31 cellular contexts compared by ENCODE assay signal in genomic region chrX:150052226-150052625, GRCh38.
"Had no signal": no experiment of that assay in that cellular context is flagged by ENCODE, and none has a peak within 500 bp of the region (broad histone marks: within the 10 kb centered on the region; RNA-seq: fewer than 3 reads in every experiment).

No MANE protein-coding gene starts in this region.

- H3K4me1 Mint-ChIP-seq: activated B cell treated with CpG ODN at 0.5 μM for 24 hours; activated CD8-positive, alpha-beta memory T cell treated with anti-CD3 and anti-CD28 coated beads, Interleukin-2, amount 10 ng/mL, durations not matched to agents 7 days and 5 days; activated naive CD4-positive, alpha-beta T cell treated with anti-CD3 and anti-CD28 coated beads, Interleukin-2, amount 50 U/mL, for 24 hours; activated naive CD8-positive, alpha-beta T cell treated with anti-CD3 and anti-CD28 coated beads for 36 hours; activated naive CD8-positive, alpha-beta T cell treated with anti-CD3 and anti-CD28 coated beads, Interleukin-2, amount 50 U/mL, for 24 hours; T-helper 17 cell had no signal

- H3K27me3 ChIP-seq: body of pancreas, esophagus squamous epithelium had no signal

- H3K27ac ChIP-seq: adrenal gland, body of pancreas, esophagus squamous epithelium, WERI-Rb-1 had no signal

- ATAC-seq: activated CD4-positive, CD25-positive, alpha-beta regulatory T cell treated with anti-CD3 and anti-CD28 coated beads, Interleukin-2, amount 50 U/mL, for 24 hours; activated CD8-positive, alpha-beta memory T cell treated with anti-CD3 and anti-CD28 coated beads, Interleukin-2, amount 10 ng/mL, durations not matched to agents 7 days and 5 days; activated CD8-positive, alpha-beta T cell treated with anti-CD3 and anti-CD28 coated beads, Interleukin-2, amount 10 ng/mL, durations not matched to agents 7 days and 5 days; activated naive CD8-positive, alpha-beta T cell treated with anti-CD3 and anti-CD28 coated beads, Interleukin-2, amount 50 U/mL, for 24 hours; body of pancreas; effector memory CD8-positive, alpha-beta T cell; T-helper 17 cell had no signal

- H3K27ac Mint-ChIP-seq: activated B cell treated with CpG ODN at 0.5 μM for 24 hours; activated CD4-positive, alpha-beta memory T cell treated with anti-CD3 and anti-CD28 coated beads for 36 hours; activated CD8-positive, alpha-beta memory T cell treated with anti-CD3 and anti-CD28 coated beads, Interleukin-2, amount 10 ng/mL, durations not matched to agents 7 days and 5 days; activated CD8-positive, alpha-beta T cell treated with anti-CD3 and anti-CD28 coated beads, Interleukin-2, amount 10 ng/mL, durations not matched to agents 7 days and 5 days; activated naive CD4-positive, alpha-beta T cell treated with anti-CD3 and anti-CD28 coated beads for 36 hours; activated naive CD4-positive, alpha-beta T cell treated with anti-CD3 and anti-CD28 coated beads, Interleukin-2, amount 50 U/mL, for 24 hours; activated naive CD8-positive, alpha-beta T cell treated with anti-CD3 and anti-CD28 coated beads for 36 hours; activated naive CD8-positive, alpha-beta T cell treated with anti-CD3 and anti-CD28 coated beads, Interleukin-2, amount 50 U/mL, for 24 hours; activated T-helper 1 cell treated with anti-CD3 and anti-CD28 coated beads, Interleukin-12 subunit alpha, Interleukin-12 subunit beta, Interleukin-2, Interleukin-4 antibody, amounts not matched to agents 30 ng/mL and 10 ng/mL and 1 ng/mL, durations not matched to agents 14 hours and 24 hours and 36 hours; activated T-helper 2 cell treated with anti-CD3 and anti-CD28 coated beads, Interferon-gamma antibody, Interleukin-2, Interleukin-4, amounts not matched to agents 10 μg/mL and 5 μg/mL and 100 μg/mL, durations not matched to agents 14 hours and 24 hours and 36 hours; effector memory CD8-positive, alpha-beta T cell; T-helper 17 cell; T-helper 2 cell treated with Interferon-gamma antibody and Interleukin-4, amounts not matched to agents 5 μg/mL and 100 μg/mL, for 36 hours had no signal

- H3K4me3 ChIP-seq: adrenal gland, body of pancreas, esophagus squamous epithelium had no signal

- H3K9me3 Mint-ChIP-seq: activated B cell treated with CpG ODN at 0.5 μM for 24 hours; activated CD4-positive, alpha-beta memory T cell treated with anti-CD3 and anti-CD28 coated beads for 36 hours; activated naive CD4-positive, alpha-beta T cell treated with anti-CD3 and anti-CD28 coated beads for 36 hours; activated naive CD4-positive, alpha-beta T cell treated with anti-CD3 and anti-CD28 coated beads, Interleukin-2, amount 50 U/mL, for 24 hours; activated naive CD8-positive, alpha-beta T cell treated with anti-CD3 and anti-CD28 coated beads for 36 hours; activated naive CD8-positive, alpha-beta T cell treated with anti-CD3 and anti-CD28 coated beads, Interleukin-2, amount 50 U/mL, for 24 hours; activated T-helper 1 cell treated with anti-CD3 and anti-CD28 coated beads, Interleukin-12 subunit alpha, Interleukin-12 subunit beta, Interleukin-2, Interleukin-4 antibody, amounts not matched to agents 30 ng/mL and 10 ng/mL and 1 ng/mL, durations not matched to agents 14 hours and 24 hours and 36 hours; activated T-helper 2 cell treated with anti-CD3 and anti-CD28 coated beads, Interferon-gamma antibody, Interleukin-2, Interleukin-4, amounts not matched to agents 10 μg/mL and 5 μg/mL and 100 μg/mL, durations not matched to agents 14 hours and 24 hours and 36 hours; effector memory CD8-positive, alpha-beta T cell; T-helper 2 cell treated with Interferon-gamma antibody and Interleukin-4, amounts not matched to agents 5 μg/mL and 100 μg/mL, for 36 hours had no signal

- DNase-seq: activated B cell treated with CpG ODN at 0.5 μM for 24 hours; activated CD4-positive, alpha-beta memory T cell treated with anti-CD3 and anti-CD28 coated beads for 36 hours; activated CD4-positive, alpha-beta T cell treated with anti-CD3 and anti-CD28 coated beads for 48 hours; activated CD8-positive, alpha-beta memory T cell treated with anti-CD3 and anti-CD28 coated beads, Interleukin-2, amount 10 ng/mL, durations not matched to agents 7 days and 5 days; activated CD8-positive, alpha-beta memory T cell treated with anti-CD3 and anti-CD28 coated beads, Interleukin-2, amount 50 U/mL, for 4 hours; activated CD8-positive, alpha-beta T cell treated with anti-CD3 and anti-CD28 coated beads, Interleukin-2, amount 10 ng/mL, durations not matched to agents 7 days and 5 days; activated effector memory CD4-positive, alpha-beta T cell treated with anti-CD3 and anti-CD28 coated beads, Interleukin-2, amount 50 U/mL, for 16 hours; activated naive CD4-positive, alpha-beta T cell treated with anti-CD3 and anti-CD28 coated beads for 36 hours; activated naive CD8-positive, alpha-beta T cell treated with anti-CD3 and anti-CD28 coated beads for 36 hours; activated naive CD8-positive, alpha-beta T cell treated with anti-CD3 and anti-CD28 coated beads, Interleukin-2, amount 50 U/mL, for 24 hours; activated T-cell treated with anti-CD3 and anti-CD28 coated beads, Interleukin-2, amount 50 U/mL, for 1 hour; activated T-cell treated with anti-CD3 and anti-CD28 coated beads, Interleukin-2, amount 50 U/mL, for 48 hours; adrenal gland; amygdala; aorta; body of pancreas; cortex of kidney; dermis blood vessel endothelial cell; effector CD4-positive, alpha-beta T cell; effector memory CD8-positive, alpha-beta T cell; esophagus squamous epithelium; head of caudate nucleus; T-helper 1 cell; T-helper 17 cell; T1000; WERI-Rb-1 had no signal

- H3K9me3 ChIP-seq: adrenal gland, body of pancreas, esophagus squamous epithelium had no signal

- H3K27me3 Mint-ChIP-seq: activated B cell treated with CpG ODN at 0.5 μM for 24 hours; activated naive CD8-positive, alpha-beta T cell treated with anti-CD3 and anti-CD28 coated beads for 36 hours; activated naive CD8-positive, alpha-beta T cell treated with anti-CD3 and anti-CD28 coated beads, Interleukin-2, amount 50 U/mL, for 24 hours had no signal

- H3K36me3 Mint-ChIP-seq: activated CD4-positive, alpha-beta memory T cell treated with anti-CD3 and anti-CD28 coated beads for 36 hours; activated CD8-positive, alpha-beta memory T cell treated with anti-CD3 and anti-CD28 coated beads, Interleukin-2, amount 10 ng/mL, durations not matched to agents 7 days and 5 days; activated naive CD4-positive, alpha-beta T cell treated with anti-CD3 and anti-CD28 coated beads, Interleukin-2, amount 50 U/mL, for 24 hours; activated naive CD8-positive, alpha-beta T cell treated with anti-CD3 and anti-CD28 coated beads for 36 hours had no signal

- H3K36me3 ChIP-seq: adrenal gland, esophagus squamous epithelium, WERI-Rb-1 had no signal

- H3K4me1 ChIP-seq: adrenal gland, body of pancreas, esophagus squamous epithelium had no signal

- H3K4me3 Mint-ChIP-seq: activated B cell treated with CpG ODN at 0.5 μM for 24 hours; activated CD4-positive, alpha-beta memory T cell treated with anti-CD3 and anti-CD28 coated beads for 36 hours; activated CD8-positive, alpha-beta memory T cell treated with anti-CD3 and anti-CD28 coated beads, Interleukin-2, amount 10 ng/mL, durations not matched to agents 7 days and 5 days; activated CD8-positive, alpha-beta T cell treated with anti-CD3 and anti-CD28 coated beads, Interleukin-2, amount 10 ng/mL, durations not matched to agents 7 days and 5 days; activated naive CD4-positive, alpha-beta T cell treated with anti-CD3 and anti-CD28 coated beads for 36 hours; activated naive CD4-positive, alpha-beta T cell treated with anti-CD3 and anti-CD28 coated beads, Interleukin-2, amount 50 U/mL, for 24 hours; activated naive CD8-positive, alpha-beta T cell treated with anti-CD3 and anti-CD28 coated beads for 36 hours; activated naive CD8-positive, alpha-beta T cell treated with anti-CD3 and anti-CD28 coated beads, Interleukin-2, amount 50 U/mL, for 24 hours; activated T-helper 1 cell treated with anti-CD3 and anti-CD28 coated beads, Interleukin-12 subunit alpha, Interleukin-12 subunit beta, Interleukin-2, Interleukin-4 antibody, amounts not matched to agents 30 ng/mL and 10 ng/mL and 1 ng/mL, durations not matched to agents 14 hours and 24 hours and 36 hours; effector memory CD8-positive, alpha-beta T cell; T-helper 17 cell; T-helper 2 cell treated with Interferon-gamma antibody and Interleukin-4, amounts not matched to agents 5 μg/mL and 100 μg/mL, for 36 hours had no signal
